In the genomic region with DNA sequence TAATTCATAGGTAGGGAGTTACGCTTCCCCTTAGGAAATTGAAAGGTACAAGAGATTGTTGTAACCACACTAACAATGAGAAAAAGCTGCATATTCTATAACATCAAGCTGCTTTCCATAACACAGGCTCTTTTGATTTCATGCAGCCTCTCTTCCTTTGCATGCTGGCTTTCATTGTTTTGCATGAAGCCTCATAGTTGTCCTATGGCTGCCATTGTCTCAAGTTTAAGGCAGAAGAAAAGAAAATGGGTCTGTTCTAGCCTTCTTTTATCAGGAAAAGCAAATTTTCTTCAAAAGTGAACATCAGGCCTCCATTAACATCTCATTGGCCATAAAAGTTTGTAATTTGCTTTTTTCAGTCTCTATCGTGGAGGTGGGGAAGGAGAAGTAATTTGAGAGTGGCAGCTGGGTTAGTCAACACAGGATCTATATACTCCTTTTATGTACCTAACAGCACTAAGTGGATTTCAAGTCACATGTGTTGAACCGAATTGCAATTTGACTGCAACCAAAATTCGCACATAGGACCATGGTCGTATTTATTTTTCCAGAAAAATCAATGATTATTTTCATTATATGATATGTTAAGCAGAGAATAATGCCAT, we compare ENCODE assay signal across 18 cellular contexts.
DNase-seq lines count a peak whose midpoint lies in the region; ATAC-seq, FAIRE-seq and TF ChIP-seq lines count a peak whose summit lies in the region.
"Had no signal": no experiment of that assay in that cellular context is flagged by ENCODE, and none has a peak within 500 bp of the region (broad histone marks: within the 10 kb centered on the region; RNA-seq: fewer than 3 reads in every experiment).

No MANE protein-coding gene starts in this region.

- H3K9me3 ChIP-seq in HUES6 (ENCODE audit: control insufficient read depth, insufficient read depth, low read depth, low read length) (no peaks in the 10 kb centered on the region), endodermal cell (ENCODE audit: control insufficient read depth, low read length) (no peaks in the 10 kb centered on the region), keratinocyte (ENCODE audit: control insufficient read depth, low read depth, low read length) (no peaks in the 10 kb centered on the region), upper lobe of left lung (no peaks in the 10 kb centered on the region)
- H3K9me3 ChIP-seq: Caco-2 had no signal

- no peaks in the 10 kb centered on the region for H3K36me3 Mint-ChIP-seq in endodermal cell (ENCODE audit: low read depth)
- H3K36me3 Mint-ChIP-seq: CD4-positive, CD25-positive, alpha-beta regulatory T cell; IgD-negative memory B cell had no signal

- H3K4me1 Mint-ChIP-seq in endodermal cell, result peaks cover 2% of the 10 kb centered on the region
- H3K4me1 Mint-ChIP-seq: B cell; CD4-positive, CD25-positive, alpha-beta regulatory T cell; IgD-negative memory B cell had no signal

- no peaks in the 10 kb centered on the region for H3K9me1 ChIP-seq in keratinocyte (ENCODE audit: control insufficient read depth, extremely low read depth, insufficient read depth, low read length)

- H2AFZ ChIP-seq in keratinocyte (ENCODE audit: control insufficient read depth, low read length), result no peak overlapping the region

- peak overlapping the region; percentile 66 for H3K9ac ChIP-seq in HUES6 (ENCODE audit: low read length)
- no peak overlapping the region for H3K9ac ChIP-seq in endodermal cell (ENCODE audit: extremely low read depth, low read length, poor library complexity, severe bottlenecking)
- no peak overlapping the region for H3K9ac ChIP-seq in keratinocyte (ENCODE audit: control insufficient read depth, extremely low read depth, insufficient read depth, low read length)

- H3K79me2 ChIP-seq in keratinocyte (ENCODE audit: control insufficient read depth, insufficient read depth, low read length), result no peaks in the 10 kb centered on the region

- dilution Hi-C loops in keratinocyte (cut with MboI; ENCODE audit: extremely low pct_ligation_motif_present, low sequenced_read_pairs), result no loop called here

- H3K4me2 ChIP-seq in keratinocyte (ENCODE audit: control insufficient read depth, extremely low read depth, insufficient read depth, low read depth, low read length), result no peak overlapping the region

- TF ChIP-seq EP300 in upper lobe of left lung (IDR thresholded peaks at IDR 0.05), result no peak

- no peaks in the 10 kb centered on the region for H4K20me1 ChIP-seq in keratinocyte (ENCODE audit: control insufficient read depth, extremely low read depth, insufficient read depth, low read length)

- ATAC-seq in upper lobe of left lung (ENCODE audit: low FRiP score in 2 of 2), result no peak

- 45% methylated on average over 5 of the region's 5 CpGs; no CpG with 5 or more reads in 1 of the 2 experiments for WGBS in endodermal cell (ENCODE audit: insufficient coverage in 1 of 2, insufficient read length in 1 of 2), 2 experiments
- 76 to 82% methylated on average over 5 of the region's 5 CpGs for WGBS in upper lobe of left lung, 2 donors

- TF ChIP-seq POLR2A in upper lobe of left lung (IDR thresholded peaks at IDR 0.05), result no peak

- peak overlapping the region; percentile 94 for H3K27ac ChIP-seq in HUES6 (ENCODE audit: low read depth, low read length)
- H3K27ac ChIP-seq in endodermal cell (ENCODE audit: low read depth, low read length), result peak overlapping the region; percentile 42
- no peak overlapping the region for H3K27ac ChIP-seq in keratinocyte (ENCODE audit: control insufficient read depth, insufficient read depth, low read length)
- H3K27ac ChIP-seq in upper lobe of left lung, result no peak overlapping the region
- H3K27ac ChIP-seq: 22Rv1 had no signal

- H3K27ac Mint-ChIP-seq in endodermal cell, result no peak overlapping the region
- H3K27ac Mint-ChIP-seq: B cell; CD4-positive, CD25-positive, alpha-beta regulatory T cell; HFFc6; IgD-negative memory B cell had no signal

- peaks cover 32% of the 10 kb centered on the region for H3K4me1 ChIP-seq in HUES6 (ENCODE audit: control insufficient read depth, insufficient read depth, low read length)
- H3K4me1 ChIP-seq in endodermal cell (ENCODE audit: control insufficient read depth, insufficient read depth, low read length), result peaks cover 3% of the 10 kb centered on the region
- H3K4me1 ChIP-seq in keratinocyte (ENCODE audit: control insufficient read depth, extremely low read depth, insufficient read depth, low read length), result no peaks in the 10 kb centered on the region
- no peaks in the 10 kb centered on the region for H3K4me1 ChIP-seq in upper lobe of left lung
- H3K4me1 ChIP-seq: Caco-2 had no signal

- peak; percentile 9 for FAIRE-seq in keratinocyte (lab: Jason Lieb, UNC)

- H3K27me3 Mint-ChIP-seq in endodermal cell (ENCODE audit: insufficient read depth), result no peaks in the 10 kb centered on the region
- H3K27me3 Mint-ChIP-seq: B cell; CD4-positive, CD25-positive, alpha-beta regulatory T cell; IgD-negative memory B cell had no signal

- H3K9me3 Mint-ChIP-seq in endodermal cell, result no peaks in the 10 kb centered on the region
- H3K9me3 Mint-ChIP-seq: HFFc6 had no signal

- TF ChIP-seq CTCF in endodermal cell (conservative IDR thresholded peaks at IDR 0.05) (no peak), keratinocyte (optimal IDR thresholded peaks at IDR 0.05 in 1 of 3, IDR thresholded peaks at IDR 0.05 in 1 of 3, conservative IDR thresholded peaks at IDR 0.05 in 1 of 3; ENCODE audit: extremely low read depth in 1 of 3, insufficient read depth in 2 of 3, low read length in 3 of 3) (no peak), upper lobe of left lung (IDR thresholded peaks at IDR 0.05) (no peak)

- H3K36me3 ChIP-seq in HUES6 (ENCODE audit: control insufficient read depth, insufficient read depth, low read length), result no peaks in the 10 kb centered on the region
- H3K36me3 ChIP-seq in endodermal cell (ENCODE audit: control insufficient read depth, insufficient read depth, low read length), result no peaks in the 10 kb centered on the region
- no peaks in the 10 kb centered on the region for H3K36me3 ChIP-seq in keratinocyte (ENCODE audit: control insufficient read depth in 2 of 2, extremely low read depth in 1 of 2, insufficient read depth in 2 of 2, low read length in 2 of 2)
- H3K36me3 ChIP-seq in upper lobe of left lung, result no peaks in the 10 kb centered on the region

- H3K27me3 ChIP-seq in HUES6 (ENCODE audit: control insufficient read depth, insufficient read depth, low read length), result no peaks in the 10 kb centered on the region
- H3K27me3 ChIP-seq in endodermal cell (ENCODE audit: control insufficient read depth, insufficient read depth, low read length, poor library complexity, severe bottlenecking), result no peaks in the 10 kb centered on the region
- no peaks in the 10 kb centered on the region for H3K27me3 ChIP-seq in keratinocyte (ENCODE audit: control insufficient read depth, extremely low read depth, insufficient read depth, low read length)
- no peaks in the 10 kb centered on the region for H3K27me3 ChIP-seq in upper lobe of left lung

- H3K4me3 ChIP-seq in HUES6 (ENCODE audit: low read depth, low read length), result no peak overlapping the region
- no peak overlapping the region for H3K4me3 ChIP-seq in endodermal cell (ENCODE audit: low read length)
- no peak overlapping the region for H3K4me3 ChIP-seq in keratinocyte (ENCODE audit: control insufficient read depth in 2 of 3, extremely low read depth in 1 of 3, insufficient read depth in 2 of 3, low read depth in 1 of 3, low read length in 3 of 3)
- no peak overlapping the region for H3K4me3 ChIP-seq in upper lobe of left lung

- H3K4me3 Mint-ChIP-seq in endodermal cell, result no peak overlapping the region
- H3K4me3 Mint-ChIP-seq: B cell; CD4-positive, CD25-positive, alpha-beta regulatory T cell; HFFc6; IgD-negative memory B cell had no signal

- peak; percentile 46 for DNase-seq in NCI-H1436 treated with DMSO at 0.1 percent for 48 hours (lab: John Stamatoyannopoulos, UW)
- DNase-seq in NCI-H1436 (lab: John Stamatoyannopoulos, UW), result no peak
- DNase-seq in endodermal cell, result no peak
- no peak for DNase-seq in keratinocyte (ENCODE audit: low read depth, low spot score)
- no peak for DNase-seq in GM19240 (ENCODE audit: insufficient read length, low spot score)
- no peak for DNase-seq in GF-D8 (lab: John Stamatoyannopoulos, UW)
- DNase-seq in upper lobe of left lung, result no peak
- DNase-seq: Caco-2; CD4-positive, CD25-positive, alpha-beta regulatory T cell; HFFc6; NCI-H1105; NCI-H187; NCI-H2171; NCI-H524 had no signal

Comparison
In these comparisons a context has a peak if more than half of its experiments do, and no peak if none do; other contexts are left out.
1. H3K27ac ChIP-seq: peak in HUES6 (single experiment) and endodermal cell (single experiment); none in keratinocyte (single experiment) and upper lobe of left lung (0 of 4).